In genomic region chr4:70688795-70689231, GRCh38 we compare ENCODE assay signal across 8 cellular contexts. TPM values are rescaled to one million over a fixed set of nuclear protein-coding genes. Genes with fewer than 3 reads are reported as not detected.
A peak's percentile ranks its signal among the peaks of the same experiment; 100 is the strongest.
DNase-seq lines count a peak whose midpoint lies in the region; ATAC-seq and TF ChIP-seq lines count a peak whose summit lies in the region.

No MANE protein-coding gene starts in this region.

- CTCF ChIA-PET in A673 (lab: Charles Lee) (no interaction called here), RWPE1 (lab: Yijun Ruan, JAX) (interaction anchor here (0.5 to 0.7 kb wide), 3 partner anchors 48 to 1777 kb away, joined by 3 to 6 read pairs (median 5); no protein-coding TSS in a partner anchor)
- CTCF ChIA-PET in naive thymus-derived CD4-positive, alpha-beta T cell (lab: Charles Lee), result interaction anchor here (0.8 to 3.6 kb wide), 6 partner anchors 13 to 213 kb away, joined by 3 to 29 read pairs (median 4); partner anchors contain the start of gene MOB1B

- H3K4me1 Mint-ChIP-seq in naive thymus-derived CD4-positive, alpha-beta T cell, result peaks cover 12 to 48% (median 46%) of the 10 kb centered on the region in 7 donors

- H3K27ac ChIP-seq in A673 (ENCODE audit: low read depth, low read length, poor library complexity, severe bottlenecking) (peak overlapping the region; percentile 86), RWPE1 (peak overlapping the region; percentile 92)
- peak overlapping the region; percentile 96 for H3K27ac ChIP-seq in effector memory CD4-positive, alpha-beta T cell (ENCODE audit: insufficient read depth, low read length, poor library complexity, severe bottlenecking)
- H3K27ac ChIP-seq in naive thymus-derived CD4-positive, alpha-beta T cell (ENCODE audit: low read depth, low read length), result peak overlapping the region; percentile 94

- POLR2A ChIA-PET in A673 (lab: Charles Lee; ENCODE audit: low non-redundant PET), result no interaction called here
- POLR2A ChIA-PET in RWPE1 (lab: Yijun Ruan, JAX; ENCODE audit: low non-redundant PET), result interaction anchor here (0.8 to 1.2 kb wide), 2 partner anchors 17 to 29 kb away, joined by 3 read pairs; no protein-coding TSS in a partner anchor
- POLR2A ChIA-PET in naive thymus-derived CD4-positive, alpha-beta T cell (lab: Charles Lee), result interaction anchor here (0.6 to 5.3 kb wide), 14 partner anchors 11 to 928 kb away, joined by 3 to 174 read pairs (median 5); partner anchors contain the start of genes GRSF1, MOB1B, RUFY3 and SULT1B1

- H3K36me3 ChIP-seq in A673 (ENCODE audit: insufficient read depth, low read length, poor library complexity, severe bottlenecking), result no peaks in the 10 kb centered on the region
- no peaks in the 10 kb centered on the region for H3K36me3 ChIP-seq in effector memory CD4-positive, alpha-beta T cell (ENCODE audit: control insufficient read depth, insufficient read depth, low read length)
- peaks cover 0 to 4% (median 0%) of the 10 kb centered on the region in 3 experiments for H3K36me3 ChIP-seq in naive thymus-derived CD4-positive, alpha-beta T cell (ENCODE audit: control insufficient read depth in 2 of 3, insufficient read depth in 3 of 3, low read length in 3 of 3)

- in situ Hi-C loops in ACHN (cut with HindIII; ENCODE audit: low pct_ligation_motif_present, low pct_unique_long_range_greater_than_20kb, low sequenced_read_pairs), result no loop called here

- TF ChIP-seq CTCF in A673 (conservative IDR thresholded peaks at IDR 0.05; ENCODE audit: low read depth, low read length) (no peak), RWPE1 (conservative IDR thresholded peaks at IDR 0.05; ENCODE audit: low read depth) (no peak)

- peak overlapping the region; percentile 93 to 100 (median 99) for H3K27ac Mint-ChIP-seq in naive thymus-derived CD4-positive, alpha-beta T cell

- BruUV-seq in A673 (replicated peaks; lab: Mats Ljungman, UMichigan), result no TSS peak

- peaks cover 4 to 29% (median 21%) of the 10 kb centered on the region in 5 donors for H3K36me3 Mint-ChIP-seq in naive thymus-derived CD4-positive, alpha-beta T cell

- no peak for DNase-seq in A673 (ENCODE audit: low spot score)
- DNase-seq in RWPE1 (ENCODE audit: low spot score), result peak; percentile 3
- DNase-seq in effector memory CD4-positive, alpha-beta T cell, result no peak
- peak in 2 of 9 donors; percentile 11 to 12 for DNase-seq in naive thymus-derived CD4-positive, alpha-beta T cell
- no peak for DNase-seq in NAMALWA (ENCODE audit: low spot score)
- no peak for DNase-seq in ACHN
- no peak for DNase-seq in activated CD4-positive, CD25-positive, alpha-beta regulatory T cell treated with anti-CD3 and anti-CD28 coated beads, Interleukin-2, amount 50 U/mL, for 72 hours

- H3K4me3 Mint-ChIP-seq in naive thymus-derived CD4-positive, alpha-beta T cell, result peak overlapping the region; percentile 93 to 99 (median 98)

- intact Hi-C loops in A673 (cut with micrococcal nuclease; ENCODE audit: unreplicated experiment), result no loop called here
- intact Hi-C loops in naive thymus-derived CD4-positive, alpha-beta T cell (cut with micrococcal nuclease), result loop anchor here (1.0 to 5.0 kb wide), 11 partner anchors 15 to 927 kb away; partner anchors contain the start of genes DCK (in 2 of the 2), GRSF1 (in 2 of the 2), MOB1B (in 2 of the 2) and SULT1B1 (in 1 of the 2)

- H3K27me3 Mint-ChIP-seq in naive thymus-derived CD4-positive, alpha-beta T cell, result no peaks in the 10 kb centered on the region

- H3K27me3 ChIP-seq in A673 (replicated peaks; ENCODE audit: insufficient read depth, low read depth, low read length, poor library complexity), result no peaks in the 10 kb centered on the region
- H3K27me3 ChIP-seq in effector memory CD4-positive, alpha-beta T cell (replicated peaks; ENCODE audit: control insufficient read depth, insufficient read depth, low read length, poor library complexity, severe bottlenecking), result no peaks in the 10 kb centered on the region
- H3K27me3 ChIP-seq in naive thymus-derived CD4-positive, alpha-beta T cell (ENCODE audit: control insufficient read depth in 2 of 2, insufficient read depth in 2 of 2, low read length in 2 of 2), result no peaks in the 10 kb centered on the region

- peak; percentile 1 for ATAC-seq in GM21423 (IDR thresholded peaks at IDR 0.05; ENCODE audit: unreplicated experiment)
- ATAC-seq in naive thymus-derived CD4-positive, alpha-beta T cell, result peak; percentile 2

- peaks cover 12% of the 10 kb centered on the region for H3K4me1 ChIP-seq in A673 (ENCODE audit: insufficient read depth, low read length, poor library complexity, severe bottlenecking)
- H3K4me1 ChIP-seq in effector memory CD4-positive, alpha-beta T cell (ENCODE audit: control insufficient read depth, insufficient read depth, low read length, poor library complexity, severe bottlenecking), result peaks cover 14% of the 10 kb centered on the region
- peaks cover 7 to 13% of the 10 kb centered on the region in 2 donors for H3K4me1 ChIP-seq in naive thymus-derived CD4-positive, alpha-beta T cell (ENCODE audit: control insufficient read depth in 2 of 2, insufficient read depth in 2 of 2, low read length in 2 of 2)

- no peaks in the 10 kb centered on the region for H3K9me3 ChIP-seq in A673 (ENCODE audit: low read depth, low read length, poor library complexity, severe bottlenecking)
- no peaks in the 10 kb centered on the region for H3K9me3 ChIP-seq in effector memory CD4-positive, alpha-beta T cell (ENCODE audit: control insufficient read depth, low read length)
- H3K9me3 ChIP-seq in naive thymus-derived CD4-positive, alpha-beta T cell (ENCODE audit: control insufficient read depth in 2 of 3, low read length in 3 of 3), result no peaks in the 10 kb centered on the region

- peak overlapping the region; percentile 90 for H3K4me3 ChIP-seq in A673 (ENCODE audit: low read depth, low read length, poor library complexity, severe bottlenecking)
- peak overlapping the region; percentile 73 for H3K4me3 ChIP-seq in effector memory CD4-positive, alpha-beta T cell (ENCODE audit: insufficient read depth, low read depth, low read length, poor library complexity, severe bottlenecking)
- peak overlapping the region; percentile 69 for H3K4me3 ChIP-seq in naive thymus-derived CD4-positive, alpha-beta T cell (ENCODE audit: low read length)

- peaks cover 0 to 30% (median 5%) of the 10 kb centered on the region in 11 donors for H3K9me3 Mint-ChIP-seq in naive thymus-derived CD4-positive, alpha-beta T cell

RNA-seq across cellular contexts. Expression of gene UTP3, which starts 0.5 kb away (rescaled TPM):
- 16.2 and 17.1 TPM in 2 replicates for total RNA-seq in A673 (2021)
- total RNA-seq in naive thymus-derived CD4-positive, alpha-beta T cell, result 10 to 100 TPM; 17.4 to 44.9 (median 36.5) TPM
- polyA plus RNA-seq in naive thymus-derived CD4-positive, alpha-beta T cell, result 10 to 100 TPM; 11.3 to 23.2 TPM

RNA-seq across cellular contexts. Expression of gene JCHAIN, which starts 22.5 kb away (rescaled TPM):
- not detected in 2 replicates for total RNA-seq in A673 (2021)
- 100 to 1,000 TPM in 1 of 5 experiments, 10 to 100 TPM in 1, not detected in 3; 71.5 to 223 TPM for total RNA-seq in naive thymus-derived CD4-positive, alpha-beta T cell
- polyA plus RNA-seq in naive thymus-derived CD4-positive, alpha-beta T cell, result 1 to 10 TPM in 1 of 2 donors, under 1 TPM in 1; 0.81 to 2.3 TPM

RNA-seq across cellular contexts. Expression of gene RUFY3, which starts 33.0 kb away (rescaled TPM):
- 25.1 and 27.5 TPM in 2 replicates for total RNA-seq in A673 (2021)
- 10 to 100 TPM; 17.3 to 41.2 (median 39.3) TPM for total RNA-seq in naive thymus-derived CD4-positive, alpha-beta T cell
- 1 to 10 TPM; 4.0 to 5.7 TPM for polyA plus RNA-seq in naive thymus-derived CD4-positive, alpha-beta T cell
